In the genomic region with DNA sequence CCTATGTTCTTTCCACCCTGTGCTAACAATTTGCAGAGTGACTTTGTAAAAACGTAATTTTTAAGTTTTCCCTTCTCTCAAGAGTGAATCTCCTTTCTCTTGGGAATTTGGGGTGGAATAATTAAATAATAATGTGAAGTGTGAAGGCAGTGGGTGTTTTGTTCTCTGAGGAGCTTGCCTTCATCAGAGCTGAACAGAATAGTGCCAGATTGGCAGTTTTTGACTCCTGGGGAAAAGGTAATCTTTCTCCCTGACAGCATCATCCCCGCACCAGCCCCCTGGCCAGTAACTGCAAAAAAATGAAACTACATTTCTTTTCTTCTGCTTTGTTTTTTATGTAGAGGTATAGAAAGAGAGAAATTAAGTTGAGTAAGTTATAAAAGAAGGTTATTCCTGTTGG, we compare ENCODE assay signal across 9 cellular contexts. TPM values are rescaled to one million over a fixed set of nuclear protein-coding genes. Genes with fewer than 3 reads are reported as not detected.
"Had no signal": no experiment of that assay in that cellular context is flagged by ENCODE, and none has a peak within 500 bp of the region (broad histone marks: within the 10 kb centered on the region; RNA-seq: fewer than 3 reads in every experiment).

No MANE protein-coding gene starts in this region.

- H3K27ac ChIP-seq: GM23248, HL-60 had no signal

- DNase-seq: GM23248, GOT3, H7, HFFc6, IMR-90 had no signal

- H3K9me3 ChIP-seq: HAP-1 had no signal

- H3K4me3 ChIP-seq: GM23248, HAP-1, K562 had no signal

- ATAC-seq: HCT116, K562 had no signal

- FAIRE-seq: K562 had no signal

RNA-seq across cellular contexts. Expression of gene MUC15, which starts 59.9 kb away (rescaled TPM):
- polyA plus RNA-seq: IMR-90 had no signal
